Comparison of ENCODE assay signal across 8 cellular contexts in genomic region chr1:21910528-21911204, GRCh38. TPM values are rescaled to one million over a fixed set of nuclear protein-coding genes. Genes with fewer than 3 reads are reported as not detected.
DNase-seq lines count a peak whose midpoint lies in the region; ATAC-seq and TF ChIP-seq lines count a peak whose summit lies in the region.

No MANE protein-coding gene starts in this region.

- peaks cover 0 to 7% of the 10 kb centered on the region in 2 donors for H3K4me1 ChIP-seq in naive thymus-derived CD4-positive, alpha-beta T cell (ENCODE audit: control insufficient read depth in 2 of 2, insufficient read depth in 2 of 2, low read length in 2 of 2)
- H3K4me1 ChIP-seq in transverse colon = peaks cover 63 to 99% (median 78%) of the 10 kb centered on the region in 4 donors

- no peak for TF ChIP-seq CTCF in activated CD8-positive, alpha-beta T cell treated with anti-CD3 and anti-CD28 coated beads for 36 hours (IDR thresholded peaks at IDR 0.05)
- no peak for TF ChIP-seq CTCF in transverse colon (IDR thresholded peaks at IDR 0.05)

- H3K4me3 Mint-ChIP-seq in activated CD8-positive, alpha-beta T cell treated with anti-CD3 and anti-CD28 coated beads for 36 hours = no peak overlapping the region
- no peak overlapping the region for H3K4me3 Mint-ChIP-seq in activated CD8-positive, alpha-beta T cell treated with anti-CD3 and anti-CD28 coated beads, Interleukin-2, amount 10 ng/mL, durations not matched to agents 7 days and 5 days
- H3K4me3 Mint-ChIP-seq in dendritic cell treated with granulocyte-macrophage colony-stimulating factor and Interleukin-4, amounts not matched to agents 40 ng/mL and 50 ng/mL, for 4 days = no peak overlapping the region
- no peak overlapping the region for H3K4me3 Mint-ChIP-seq in naive thymus-derived CD4-positive, alpha-beta T cell

- WGBS in transverse colon (ENCODE audit: low coverage in 1 of 2), 2 donors = 20 to 62% methylated on average over 1 to 11 of the region's 11 CpGs

- no peak for TF ChIP-seq EP300 in transverse colon (IDR thresholded peaks at IDR 0.05; ENCODE audit: low read depth)

- in situ Hi-C loops in transverse colon (cut with MboI; ENCODE audit: low pct_ligation_motif_present in 1 of 4, low pct_unique_long_range_greater_than_20kb in 1 of 4, low sequenced_read_pairs in 3 of 4) = no loop called here

- peak overlapping the region; percentile 86 for H3K27ac Mint-ChIP-seq in activated CD8-positive, alpha-beta T cell treated with anti-CD3 and anti-CD28 coated beads for 36 hours
- no peak overlapping the region for H3K27ac Mint-ChIP-seq in activated CD8-positive, alpha-beta T cell treated with anti-CD3 and anti-CD28 coated beads, Interleukin-2, amount 10 ng/mL, durations not matched to agents 7 days and 5 days
- H3K27ac Mint-ChIP-seq in dendritic cell treated with granulocyte-macrophage colony-stimulating factor and Interleukin-4, amounts not matched to agents 40 ng/mL and 50 ng/mL, for 4 days = peak overlapping the region; percentile 93
- H3K27ac Mint-ChIP-seq in naive thymus-derived CD4-positive, alpha-beta T cell = peak overlapping the region in 7 of 9 donors; percentile 34 to 72 (median 60)

- no peaks in the 10 kb centered on the region for H3K27me3 Mint-ChIP-seq in activated CD8-positive, alpha-beta T cell treated with anti-CD3 and anti-CD28 coated beads for 36 hours
- H3K27me3 Mint-ChIP-seq in activated CD8-positive, alpha-beta T cell treated with anti-CD3 and anti-CD28 coated beads, Interleukin-2, amount 10 ng/mL, durations not matched to agents 7 days and 5 days (ENCODE audit: low read depth) = no peaks in the 10 kb centered on the region
- no peaks in the 10 kb centered on the region for H3K27me3 Mint-ChIP-seq in dendritic cell treated with granulocyte-macrophage colony-stimulating factor and Interleukin-4, amounts not matched to agents 40 ng/mL and 50 ng/mL, for 4 days
- H3K27me3 Mint-ChIP-seq in naive thymus-derived CD4-positive, alpha-beta T cell = no peaks in the 10 kb centered on the region

- H3K9me3 ChIP-seq in naive thymus-derived CD4-positive, alpha-beta T cell (ENCODE audit: control insufficient read depth in 2 of 3, low read length in 3 of 3) = no peaks in the 10 kb centered on the region
- no peaks in the 10 kb centered on the region for H3K9me3 ChIP-seq in transverse colon

- H3K27me3 ChIP-seq in naive thymus-derived CD4-positive, alpha-beta T cell (ENCODE audit: control insufficient read depth in 2 of 2, insufficient read depth in 2 of 2, low read length in 2 of 2) = no peaks in the 10 kb centered on the region
- H3K27me3 ChIP-seq in transverse colon = no peaks in the 10 kb centered on the region

- H3K4me1 Mint-ChIP-seq in activated CD8-positive, alpha-beta T cell treated with anti-CD3 and anti-CD28 coated beads for 36 hours (ENCODE audit: low read depth) = peaks cover 35% of the 10 kb centered on the region
- H3K4me1 Mint-ChIP-seq in activated CD8-positive, alpha-beta T cell treated with anti-CD3 and anti-CD28 coated beads, Interleukin-2, amount 10 ng/mL, durations not matched to agents 7 days and 5 days (ENCODE audit: low read depth) = peaks cover 23% of the 10 kb centered on the region
- peaks cover 99% of the 10 kb centered on the region for H3K4me1 Mint-ChIP-seq in dendritic cell treated with granulocyte-macrophage colony-stimulating factor and Interleukin-4, amounts not matched to agents 40 ng/mL and 50 ng/mL, for 4 days (ENCODE audit: low read depth)
- peaks cover 7 to 24% (median 17%) of the 10 kb centered on the region in 7 donors for H3K4me1 Mint-ChIP-seq in naive thymus-derived CD4-positive, alpha-beta T cell

- CTCF ChIA-PET in activated CD8-positive, alpha-beta T cell treated with anti-CD3 and anti-CD28 coated beads for 36 hours (lab: Charles Lee) = interaction anchor here (1.2 kb wide), 1 partner anchor 13 kb away, joined by 3 read pairs; no protein-coding TSS in a partner anchor
- CTCF ChIA-PET in activated CD8-positive, alpha-beta T cell treated with anti-CD3 and anti-CD28 coated beads, Interleukin-2, amount 10 ng/mL, durations not matched to agents 7 days and 5 days (lab: Charles Lee) = no interaction called here
- CTCF ChIA-PET in naive thymus-derived CD4-positive, alpha-beta T cell (lab: Charles Lee) = no interaction called here

- POLR2A ChIA-PET in activated CD8-positive, alpha-beta T cell treated with anti-CD3 and anti-CD28 coated beads for 36 hours (lab: Charles Lee) = interaction anchor here (0.6 to 1.7 kb wide), 3 partner anchors 9 to 166 kb away, joined by 4 to 5 read pairs (median 4); partner anchors contain the start of gene USP48
- POLR2A ChIA-PET in activated CD8-positive, alpha-beta T cell treated with anti-CD3 and anti-CD28 coated beads, Interleukin-2, amount 10 ng/mL, durations not matched to agents 7 days and 5 days (lab: Charles Lee) = no interaction called here
- POLR2A ChIA-PET in naive thymus-derived CD4-positive, alpha-beta T cell (lab: Charles Lee) = no interaction called here

- DNase-seq in activated CD8-positive, alpha-beta T cell treated with anti-CD3 and anti-CD28 coated beads for 36 hours = no peak
- no peak for DNase-seq in activated CD8-positive, alpha-beta T cell treated with anti-CD3 and anti-CD28 coated beads, Interleukin-2, amount 10 ng/mL, durations not matched to agents 7 days and 5 days
- no peak for DNase-seq in naive thymus-derived CD4-positive, alpha-beta T cell
- DNase-seq in transverse colon = no peak
- no peak for DNase-seq in cortex of kidney (lab: John Stamatoyannopoulos, UW)

- ATAC-seq in activated CD8-positive, alpha-beta T cell treated with anti-CD3 and anti-CD28 coated beads for 36 hours = no peak
- no peak for ATAC-seq in activated CD8-positive, alpha-beta T cell treated with anti-CD3 and anti-CD28 coated beads, Interleukin-2, amount 10 ng/mL, durations not matched to agents 7 days and 5 days
- no peak for ATAC-seq in naive thymus-derived CD4-positive, alpha-beta T cell
- ATAC-seq in HG02588 (IDR thresholded peaks at IDR 0.05; ENCODE audit: unreplicated experiment) = no peak
- no peak for ATAC-seq in GM18873 (IDR thresholded peaks at IDR 0.05; ENCODE audit: low FRiP score, unreplicated experiment)

- TF ChIP-seq POLR2A in transverse colon (IDR thresholded peaks at IDR 0.05) = no peak

- H3K4me3 ChIP-seq in naive thymus-derived CD4-positive, alpha-beta T cell (ENCODE audit: low read length) = no peak overlapping the region
- H3K4me3 ChIP-seq in transverse colon = no peak overlapping the region

- no peaks in the 10 kb centered on the region for H3K36me3 ChIP-seq in naive thymus-derived CD4-positive, alpha-beta T cell (ENCODE audit: control insufficient read depth in 2 of 3, insufficient read depth in 3 of 3, low read length in 3 of 3)
- H3K36me3 ChIP-seq in transverse colon = no peaks in the 10 kb centered on the region

- no peak overlapping the region for H3K27ac ChIP-seq in naive thymus-derived CD4-positive, alpha-beta T cell (ENCODE audit: low read depth, low read length)
- H3K27ac ChIP-seq in transverse colon = peak overlapping the region; percentile 74 to 98 (median 94)

- H3K36me3 Mint-ChIP-seq in activated CD8-positive, alpha-beta T cell treated with anti-CD3 and anti-CD28 coated beads for 36 hours (ENCODE audit: low read depth) = no peaks in the 10 kb centered on the region
- no peaks in the 10 kb centered on the region for H3K36me3 Mint-ChIP-seq in activated CD8-positive, alpha-beta T cell treated with anti-CD3 and anti-CD28 coated beads, Interleukin-2, amount 10 ng/mL, durations not matched to agents 7 days and 5 days (ENCODE audit: low read depth)
- H3K36me3 Mint-ChIP-seq in dendritic cell treated with granulocyte-macrophage colony-stimulating factor and Interleukin-4, amounts not matched to agents 40 ng/mL and 50 ng/mL, for 4 days (ENCODE audit: low read depth) = no peaks in the 10 kb centered on the region
- H3K36me3 Mint-ChIP-seq in naive thymus-derived CD4-positive, alpha-beta T cell = no peaks in the 10 kb centered on the region

- H3K9me3 Mint-ChIP-seq in activated CD8-positive, alpha-beta T cell treated with anti-CD3 and anti-CD28 coated beads for 36 hours = no peaks in the 10 kb centered on the region
- H3K9me3 Mint-ChIP-seq in activated CD8-positive, alpha-beta T cell treated with anti-CD3 and anti-CD28 coated beads, Interleukin-2, amount 10 ng/mL, durations not matched to agents 7 days and 5 days (ENCODE audit: insufficient read depth) = no peaks in the 10 kb centered on the region
- no peaks in the 10 kb centered on the region for H3K9me3 Mint-ChIP-seq in dendritic cell treated with granulocyte-macrophage colony-stimulating factor and Interleukin-4, amounts not matched to agents 40 ng/mL and 50 ng/mL, for 4 days
- H3K9me3 Mint-ChIP-seq in naive thymus-derived CD4-positive, alpha-beta T cell = no peaks in the 10 kb centered on the region

- intact Hi-C loops in activated CD8-positive, alpha-beta T cell treated with anti-CD3 and anti-CD28 coated beads for 36 hours (cut with micrococcal nuclease) = no loop called here
- intact Hi-C loops in dendritic cell treated with granulocyte-macrophage colony-stimulating factor and Interleukin-4, amounts not matched to agents 40 ng/mL and 50 ng/mL, for 4 days (cut with micrococcal nuclease) = no loop called here
- intact Hi-C loops in naive thymus-derived CD4-positive, alpha-beta T cell (cut with micrococcal nuclease) = no loop called here
- intact Hi-C loops in transverse colon (cut with DNase I; ENCODE audit: low total_unique reads) = no loop called here

RNA-seq across cellular contexts. Expression of gene HSPG2, which starts 26.4 kb away (rescaled TPM):
- total RNA-seq in activated CD8-positive, alpha-beta T cell treated with anti-CD3 and anti-CD28 coated beads for 36 hours = 10 to 100 TPM; 52.1 to 59.0 TPM
- 1 to 10 TPM; 3.2 to 3.8 TPM for total RNA-seq in activated CD8-positive, alpha-beta T cell treated with anti-CD3 and anti-CD28 coated beads, Interleukin-2, amount 10 ng/mL, durations not matched to agents 7 days and 5 days
- total RNA-seq in naive thymus-derived CD4-positive, alpha-beta T cell = 10 to 100 TPM in 3 of 5 experiments, 1 to 10 TPM in 2; 8.0 to 20.8 (median 10.0) TPM
- 1 to 10 TPM; 1.0 TPM for polyA plus RNA-seq in naive thymus-derived CD4-positive, alpha-beta T cell
- total RNA-seq in transverse colon = 100 to 1,000 TPM; 107 to 343 (median 228) TPM
